Comparison of ENCODE assay signal across 1 cellular context in genomic region chrX:21885568-21885967, GRCh38.
TF ChIP-seq lines count a peak whose summit lies in the region.

No MANE protein-coding gene starts in this region.

TF ChIP-seq in endothelial cell of umbilical vein, 7 proteins besides CTCF, POLR2A, EP300 and RAD21:
- TF ChIP-seq POLR2AphosphoS5 (IDR thresholded peaks at IDR 0.05; ENCODE audit: insufficient read depth, low read depth, low read length) (no peak), JUN (IDR thresholded peaks at IDR 0.05; ENCODE audit: borderline replicate concordance, insufficient read depth, insufficient read length, low read depth) (no peak), MAX (IDR thresholded peaks at IDR 0.05; ENCODE audit: insufficient read depth, insufficient read length) (no peak), FOS (IDR thresholded peaks at IDR 0.05; ENCODE audit: borderline replicate concordance, insufficient read depth, low read length) (no peak), EZH2 (IDR thresholded peaks at IDR 0.05; ENCODE audit: borderline replicate concordance, low read depth, low read length, severe bottlenecking) (no peak), GATA2 (IDR thresholded peaks at IDR 0.05; ENCODE audit: insufficient read depth, insufficient read length, low read depth, low read length) (no peak), MYC (IDR thresholded peaks at IDR 0.05; ENCODE audit: low read depth, low read length) (no peak)
